In the genomic region with DNA sequence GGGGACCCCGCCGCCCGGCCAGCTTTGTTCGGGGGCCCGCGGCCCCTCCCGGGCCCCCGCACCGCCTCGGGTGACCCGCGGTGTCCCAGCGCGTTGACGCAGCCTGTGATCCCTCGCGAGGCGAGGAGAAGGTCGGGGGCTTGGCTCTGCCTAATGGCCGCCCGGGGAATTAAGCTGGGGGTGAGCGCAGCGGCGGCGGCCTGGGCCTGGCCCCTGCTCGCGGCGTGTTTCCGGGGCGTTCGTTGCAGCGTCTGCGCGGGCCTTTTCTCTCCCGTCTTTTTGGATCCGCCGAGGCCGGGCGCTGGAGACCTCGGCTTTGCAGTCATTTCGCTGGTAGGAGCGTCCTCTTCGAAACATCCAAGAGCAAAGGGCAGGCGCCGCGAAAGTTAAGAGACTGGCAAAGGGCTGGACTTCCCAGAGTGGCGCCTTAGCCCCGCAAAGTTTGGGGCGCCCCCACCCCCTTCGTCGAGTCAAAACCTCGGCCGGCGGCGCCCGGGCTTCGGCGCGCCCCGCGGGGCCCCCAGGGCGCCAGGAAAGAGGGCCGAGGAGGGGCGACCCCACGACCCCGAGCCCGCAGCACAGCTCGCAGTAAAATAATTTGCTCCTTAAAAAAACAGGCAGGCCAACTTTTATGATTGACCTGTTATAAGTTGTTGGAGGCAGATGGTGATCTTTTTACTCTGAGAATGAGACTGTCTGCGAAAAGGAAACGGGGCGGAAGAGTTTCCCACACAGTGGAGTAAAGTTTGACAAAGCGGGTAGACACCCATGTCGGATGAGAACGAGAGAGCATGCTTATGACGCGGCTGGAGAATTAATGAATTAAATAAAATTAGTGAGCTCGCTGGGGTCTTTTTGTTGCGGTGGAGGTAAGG, we compare ENCODE assay signal across 10 cellular contexts. TPM values are rescaled to one million over a fixed set of nuclear protein-coding genes. Genes with fewer than 3 reads are reported as not detected.
DNase-seq lines count a peak whose midpoint lies in the region; TF ChIP-seq lines count a peak whose summit lies in the region.
"Had no signal": no experiment of that assay in that cellular context is flagged by ENCODE, and none has a peak within 500 bp of the region (broad histone marks: within the 10 kb centered on the region; RNA-seq: fewer than 3 reads in every experiment).

No MANE protein-coding gene starts in this region.

- peak overlapping the region; percentile 70 for H3K4me2 ChIP-seq in trophoblast cell (ENCODE audit: low read length)

- H3K9me3 ChIP-seq in NT2/D1 (ENCODE audit: insufficient read depth, low read length) (no peaks in the 10 kb centered on the region), trophoblast cell (ENCODE audit: insufficient read depth, low read depth, low read length) (no peaks in the 10 kb centered on the region)

- no peak overlapping the region for H3K18ac ChIP-seq in trophoblast cell (ENCODE audit: low read length)

- H3K4ac ChIP-seq in trophoblast cell (ENCODE audit: low read depth, low read length), result no peak overlapping the region

- H3K9ac ChIP-seq in NT2/D1 (ENCODE audit: insufficient read length, low read depth), result peak overlapping the region; percentile 97
- H3K9ac ChIP-seq in trophoblast cell (ENCODE audit: low read length), result peak overlapping the region; percentile 67

- H3K14ac ChIP-seq in trophoblast cell (ENCODE audit: low read length), result no peak overlapping the region

- H3K27me3 ChIP-seq in NT2/D1 (ENCODE audit: insufficient read depth, insufficient read length) (peaks cover 18% of the 10 kb centered on the region), trophoblast cell (ENCODE audit: insufficient read depth, low read length) (peaks cover 43% of the 10 kb centered on the region)

- peaks cover 6% of the 10 kb centered on the region for H3K79me1 ChIP-seq in trophoblast cell (ENCODE audit: low read length)

- H4K12ac ChIP-seq in trophoblast cell (ENCODE audit: low read depth, low read length), result no peak overlapping the region

- H4K91ac ChIP-seq in trophoblast cell (ENCODE audit: low read depth, low read length), result no peak overlapping the region

- H3K4me1 ChIP-seq in NT2/D1 (ENCODE audit: insufficient read depth, insufficient read length), result peaks cover 6% of the 10 kb centered on the region
- H3K4me1 ChIP-seq in trophoblast cell (ENCODE audit: control insufficient read depth in 1 of 2, insufficient read depth in 2 of 2, low read length in 2 of 2), result peaks cover 0 to 27% of the 10 kb centered on the region in 2 experiments

- H3K23ac ChIP-seq in trophoblast cell (ENCODE audit: low read length), result no peak overlapping the region

- H3K4me3 ChIP-seq in NT2/D1 (ENCODE audit: insufficient read length, low read depth) (peak overlapping the region; percentile 84), fibroblast of pulmonary artery (replicated peaks; ENCODE audit: low read depth, low read length) (peak overlapping the region; percentile 28), trophoblast cell (ENCODE audit: low read depth, low read length) (peak overlapping the region; percentile 69)

- no peak for TF ChIP-seq CTCF in fibroblast of pulmonary artery (IDR thresholded peaks at IDR 0.05; ENCODE audit: low read length, missing control alignments)

- H3K36me3 ChIP-seq in NT2/D1 (ENCODE audit: insufficient read depth, insufficient read length, low read length) (peaks cover 14% of the 10 kb centered on the region), trophoblast cell (ENCODE audit: control insufficient read depth in 1 of 2, insufficient read depth in 2 of 2, low read length in 2 of 2) (no peaks in the 10 kb centered on the region)

- no peak overlapping the region for H2BK120ac ChIP-seq in trophoblast cell (ENCODE audit: insufficient read depth, low read length, poor library complexity)

- H2BK12ac ChIP-seq in trophoblast cell (ENCODE audit: low read length), result no peak overlapping the region

- peak overlapping the region; percentile 22 for H4K8ac ChIP-seq in trophoblast cell (ENCODE audit: low read depth, low read length)

- DNase-seq in DMS 273 (lab: John Stamatoyannopoulos, UW; ENCODE audit: unreplicated experiment) (peak; percentile 54), DMS 273 treated with DMSO at 0.1 percent for 48 hours (lab: John Stamatoyannopoulos, UW) (no peak), NT2/D1 (ENCODE audit: low read depth, low spot score) (no peak), fibroblast of pulmonary artery (ENCODE audit: low read depth) (no peak), trophoblast cell (no peak), HCEC 1CT (no peak), anterior cingulate cortex (lab: John Stamatoyannopoulos, UW) (no peak), DMS153 (lab: John Stamatoyannopoulos, UW) (no peak)
- DNase-seq: cortex of kidney had no signal

- no peak overlapping the region for H2AK5ac ChIP-seq in trophoblast cell (ENCODE audit: low read length)

- no peak overlapping the region for H3K27ac ChIP-seq in trophoblast cell (ENCODE audit: low read depth, low read length)
- H3K27ac ChIP-seq: 22Rv1 had no signal

- no CpG with 5 or more reads among the region's 78 CpGs for WGBS in trophoblast cell (ENCODE audit: extremely low coverage, insufficient coverage, insufficient read length)

- no peaks in the 10 kb centered on the region for H3K79me2 ChIP-seq in trophoblast cell (ENCODE audit: control insufficient read depth, insufficient read depth, low read length, poor library complexity)

- no peak overlapping the region for H2AFZ ChIP-seq in trophoblast cell (ENCODE audit: insufficient read depth, low read length, poor library complexity)

- no peak overlapping the region for H2BK5ac ChIP-seq in trophoblast cell (ENCODE audit: low read depth, low read length, poor library complexity)

RNA-seq across cellular contexts. Expression of gene SALL3, which starts 1.4 kb away (rescaled TPM):
- 1.4 and 1.6 TPM in 2 replicates for polyA plus RNA-seq in trophoblast cell (2013)

Comparison
In these comparisons a context has a peak if more than half of its experiments do, and no peak if none do; other contexts are left out.
1. H3K4me3 ChIP-seq: peak in every context shown above with its lines; median percentile 84 in NT2/D1; 69 in trophoblast cell; 28 in fibroblast of pulmonary artery.